ENCODE assay signal across 8 cellular contexts in genomic region chr20:33663161-33664084, GRCh38. TPM values are rescaled to one million over a fixed set of nuclear protein-coding genes. Genes with fewer than 3 reads are reported as not detected.
DNase-seq lines count a peak whose midpoint lies in the region; ATAC-seq, FAIRE-seq and TF ChIP-seq lines count a peak whose summit lies in the region.

No MANE protein-coding gene starts in this region.

- H2AFZ ChIP-seq in ACC112 (ENCODE audit: low read length, unreplicated experiment) (peak overlapping the region; percentile 63), OCI-LY3 (ENCODE audit: low read depth, low read length) (peak overlapping the region; percentile 77), endothelial cell of umbilical vein (ENCODE audit: low read depth, low read length) (peak overlapping the region; percentile 84)

- TF ChIP-seq CTCF in OCI-LY3 (IDR thresholded peaks at IDR 0.05; ENCODE audit: low read depth, low read length): no peak
- no peak for TF ChIP-seq CTCF in endothelial cell of umbilical vein (IDR thresholded peaks at IDR 0.05; ENCODE audit: extremely low read depth in 1 of 2, insufficient read depth in 1 of 2, low read depth in 1 of 2, low read length in 2 of 2)

- H3K27me3 ChIP-seq in ACC112 (ENCODE audit: insufficient read depth, low read length) (no peaks in the 10 kb centered on the region), OCI-LY3 (ENCODE audit: low read depth, low read length) (no peaks in the 10 kb centered on the region), endothelial cell of umbilical vein (ENCODE audit: control insufficient read depth in 2 of 2, insufficient read depth in 2 of 2, low read length in 2 of 2) (no peaks in the 10 kb centered on the region)

- H3K4me1 ChIP-seq in ACC112 (ENCODE audit: control insufficient read depth, insufficient read depth, low read length, unreplicated experiment) (peaks cover 22% of the 10 kb centered on the region), OCI-LY3 (ENCODE audit: low read length) (peaks cover 35% of the 10 kb centered on the region), endothelial cell of umbilical vein (ENCODE audit: control insufficient read depth, extremely low read depth, insufficient read depth, low read length) (peaks cover 23% of the 10 kb centered on the region)

- intact Hi-C loops in endothelial cell of umbilical vein (cut with micrococcal nuclease): loop anchor here (10.0 kb wide), 1 partner anchor 331 kb away; the partner anchor contains the start of gene RALY

- peak; percentile 37 for ATAC-seq in GM18868 (IDR thresholded peaks at IDR 0.05; ENCODE audit: unreplicated experiment)

- CTCF ChIA-PET in endothelial cell of umbilical vein (lab: Charles Lee): interaction anchor here (0.6 to 3.0 kb wide), 8 partner anchors 10 to 401 kb away, joined by 3 to 23 read pairs (median 5); partner anchors contain the start of gene SNTA1

- no peaks in the 10 kb centered on the region for H4K20me1 ChIP-seq in OCI-LY3 (ENCODE audit: insufficient read depth, low read length)
- no peaks in the 10 kb centered on the region for H4K20me1 ChIP-seq in endothelial cell of umbilical vein (replicated peaks; ENCODE audit: control insufficient read depth, extremely low read depth, insufficient read depth, low read length)

- H3K27ac ChIP-seq in ACC112 (ENCODE audit: low read depth, low read length) (peak overlapping the region; percentile 63), OCI-LY3 (ENCODE audit: low read length) (peak overlapping the region; percentile 40), endothelial cell of umbilical vein (ENCODE audit: insufficient read depth, low read depth, low read length) (peak overlapping the region; percentile 56)

- H3K36me3 ChIP-seq in ACC112 (ENCODE audit: insufficient read depth, low read length) (no peaks in the 10 kb centered on the region), OCI-LY3 (replicated peaks; ENCODE audit: low read depth, low read length) (peaks cover under 1% of the 10 kb centered on the region), endothelial cell of umbilical vein (ENCODE audit: control insufficient read depth in 2 of 2, extremely low read depth in 1 of 2, insufficient read depth in 2 of 2, low read length in 2 of 2) (no peaks in the 10 kb centered on the region)

- TF ChIP-seq POLR2A in endothelial cell of umbilical vein (IDR thresholded peaks at IDR 0.05; ENCODE audit: low read depth, low read length): peak; percentile 79

- H3K4me2 ChIP-seq in OCI-LY3 (ENCODE audit: low read length): peak overlapping the region; percentile 93
- H3K4me2 ChIP-seq in endothelial cell of umbilical vein (ENCODE audit: insufficient read depth, low read length): peak overlapping the region; percentile 86

- H3K9me3 ChIP-seq in OCI-LY3 (ENCODE audit: insufficient read depth, low read length) (no peaks in the 10 kb centered on the region), endothelial cell of umbilical vein (replicated peaks; ENCODE audit: control insufficient read depth, insufficient read depth, low read length) (no peaks in the 10 kb centered on the region)

- H3K9me1 ChIP-seq in endothelial cell of umbilical vein (replicated peaks; ENCODE audit: control insufficient read depth, extremely low read depth, insufficient read depth, low read length): no peaks in the 10 kb centered on the region

- TSS peak; percentile 40 for BruUV-seq in endothelial cell of umbilical vein (replicated peaks; lab: Mats Ljungman, UMichigan)

- peak; percentile 70 for FAIRE-seq in endothelial cell of umbilical vein (lab: Jason Lieb, UNC)

- dilution Hi-C loops in endothelial cell of umbilical vein (cut with MboI; ENCODE audit: extremely low pct_ligation_motif_present, low sequenced_read_pairs): no loop called here

- peak; percentile 84 for DNase-seq in HT-29 (ENCODE audit: low spot score)
- DNase-seq in activated CD8-positive, alpha-beta memory T cell treated with anti-CD3 and anti-CD28 coated beads, Interleukin-2, amount 50 U/mL, for 48 hours: peak; percentile 91
- DNase-seq in endothelial cell of umbilical vein (ENCODE audit: low read depth, low spot score): peak; percentile 43
- DNase-seq in midbrain (lab: John Stamatoyannopoulos, UW): peak; percentile 72
- peak; percentile 63 to 67 for DNase-seq in stimulated activated CD8-positive, alpha-beta memory T cell treated with anti-CD3 and anti-CD28 coated beads, Interleukin-2, amount 100 ng/mL, for 1 hour (ENCODE audit: low read depth in 2 of 2)

- H3K79me2 ChIP-seq in ACC112 (ENCODE audit: control insufficient read depth, insufficient read depth, low read length, unreplicated experiment): no peaks in the 10 kb centered on the region
- H3K79me2 ChIP-seq in OCI-LY3 (ENCODE audit: low read length): no peaks in the 10 kb centered on the region
- H3K79me2 ChIP-seq in endothelial cell of umbilical vein (ENCODE audit: control insufficient read depth, insufficient read depth, low read length): no peaks in the 10 kb centered on the region

- POLR2A ChIA-PET in endothelial cell of umbilical vein (lab: Charles Lee): no interaction called here

- H3K9ac ChIP-seq in OCI-LY3 (ENCODE audit: low read length) (peak overlapping the region; percentile 80), endothelial cell of umbilical vein (replicated peaks; ENCODE audit: extremely low read depth, insufficient read depth, low read length) (peak overlapping the region; percentile 59)

- H3K4me3 ChIP-seq in ACC112 (ENCODE audit: low read depth, low read length) (peak overlapping the region; percentile 93), OCI-LY3 (ENCODE audit: low read length) (peak overlapping the region; percentile 84), endothelial cell of umbilical vein (replicated peaks in 1 of 3; ENCODE audit: insufficient read depth in 1 of 3, low read depth in 1 of 3, low read length in 3 of 3) (peak overlapping the region; percentile 56 to 75 (median 59))

TF ChIP-seq in endothelial cell of umbilical vein, 7 proteins besides CTCF, POLR2A, EP300 and RAD21 (continues in another document):
- peak; percentile 95 for TF ChIP-seq POLR2AphosphoS5 (IDR thresholded peaks at IDR 0.05; ENCODE audit: insufficient read depth, low read depth, low read length)
- no peak for TF ChIP-seq GATA2 (IDR thresholded peaks at IDR 0.05; ENCODE audit: insufficient read depth, insufficient read length, low read depth, low read length)
- no peak for TF ChIP-seq MYC (IDR thresholded peaks at IDR 0.05; ENCODE audit: low read depth, low read length)

RNA-seq across cellular contexts. Expression of gene C20orf144, which starts 1.3 kb away (rescaled TPM):
- total RNA-seq in HT-29 (2014; rRNA removed; shearing (Covaris generic)): 0.15 TPM in 1 of 2 replicates, not detected in the other
- not detected in 2 replicates for total RNA-seq in endothelial cell of umbilical vein
- 0.05 TPM in 1 of 2 replicates, not detected in the other for polyA plus RNA-seq in endothelial cell of umbilical vein
- 0.03 and 0.05 TPM in 2 replicates for polyA plus RNA-seq in endothelial cell of umbilical vein (2011; cell fraction: cytosol; rRNA removed)
- not detected in 2 replicates for polyA plus RNA-seq in endothelial cell of umbilical vein (2011; cell fraction: nucleus; rRNA removed)
- polyA plus RNA-seq in endothelial cell of umbilical vein (2012): 0.14 and 0.21 TPM in 2 replicates
- not detected in 2 replicates for polyA minus RNA-seq in endothelial cell of umbilical vein
- polyA minus RNA-seq in endothelial cell of umbilical vein (2011; cell fraction: cytosol; rRNA and poly(A)+ RNA removed): not detected
- not detected in 2 replicates for polyA minus RNA-seq in endothelial cell of umbilical vein (2011; cell fraction: nucleus; rRNA and poly(A)+ RNA removed)

RNA-seq across cellular contexts. Expression of gene ACTL10, which starts 3.3 kb away (rescaled TPM):
- 16.5 and 18.5 TPM in 2 replicates for total RNA-seq in HT-29 (2014; rRNA removed; shearing (Covaris generic))
- total RNA-seq in endothelial cell of umbilical vein: 0.62 and 1.4 TPM in 2 replicates
- polyA plus RNA-seq in endothelial cell of umbilical vein: 0.92 and 1.0 TPM in 2 replicates
- polyA plus RNA-seq in endothelial cell of umbilical vein (2011; cell fraction: cytosol; rRNA removed): 0.32 and 0.71 TPM in 2 replicates
- 0.22 and 0.25 TPM in 2 replicates for polyA plus RNA-seq in endothelial cell of umbilical vein (2011; cell fraction: nucleus; rRNA removed)
- polyA plus RNA-seq in endothelial cell of umbilical vein (2012): 1.2 and 1.3 TPM in 2 replicates
- 0.34 and 0.51 TPM in 2 replicates for polyA minus RNA-seq in endothelial cell of umbilical vein
- polyA minus RNA-seq in endothelial cell of umbilical vein (2011; cell fraction: cytosol; rRNA and poly(A)+ RNA removed): 4.5 TPM
- 0.48 and 1.0 TPM in 2 replicates for polyA minus RNA-seq in endothelial cell of umbilical vein (2011; cell fraction: nucleus; rRNA and poly(A)+ RNA removed)

RNA-seq across cellular contexts. Expression of gene NECAB3, which starts 10.8 kb away (rescaled TPM):
- 63.5 and 65.9 TPM in 2 replicates for total RNA-seq in HT-29 (2014; rRNA removed; shearing (Covaris generic))
- 18.1 and 20.2 TPM in 2 replicates for total RNA-seq in endothelial cell of umbilical vein
- polyA plus RNA-seq in endothelial cell of umbilical vein: 22.4 and 34.2 TPM in 2 replicates
- 11.9 and 17.5 TPM in 2 replicates for polyA plus RNA-seq in endothelial cell of umbilical vein (2011; cell fraction: cytosol; rRNA removed)
- polyA plus RNA-seq in endothelial cell of umbilical vein (2011; cell fraction: nucleus; rRNA removed): 53.5 and 74.7 TPM in 2 replicates
- polyA plus RNA-seq in endothelial cell of umbilical vein (2012): 13.7 and 19.6 TPM in 2 replicates
- polyA minus RNA-seq in endothelial cell of umbilical vein: 11.4 and 22.0 TPM in 2 replicates
- 46.7 TPM for polyA minus RNA-seq in endothelial cell of umbilical vein (2011; cell fraction: cytosol; rRNA and poly(A)+ RNA removed)
- polyA minus RNA-seq in endothelial cell of umbilical vein (2011; cell fraction: nucleus; rRNA and poly(A)+ RNA removed): 16.0 and 18.5 TPM in 2 replicates

RNA-seq across cellular contexts. Expression of gene E2F1, which starts 22.8 kb away (rescaled TPM):
- 86.2 and 98.9 TPM in 2 replicates for total RNA-seq in HT-29 (2014; rRNA removed; shearing (Covaris generic))
- total RNA-seq in endothelial cell of umbilical vein: 27.0 and 29.6 TPM in 2 replicates
- 20.7 and 22.3 TPM in 2 replicates for polyA plus RNA-seq in endothelial cell of umbilical vein
- 15.9 and 17.8 TPM in 2 replicates for polyA plus RNA-seq in endothelial cell of umbilical vein (2011; cell fraction: cytosol; rRNA removed)
- polyA plus RNA-seq in endothelial cell of umbilical vein (2011; cell fraction: nucleus; rRNA removed): 27.0 and 30.5 TPM in 2 replicates
- 12.3 and 15.7 TPM in 2 replicates for polyA plus RNA-seq in endothelial cell of umbilical vein (2012)
- polyA minus RNA-seq in endothelial cell of umbilical vein: 13.4 and 15.0 TPM in 2 replicates
- 34.7 TPM for polyA minus RNA-seq in endothelial cell of umbilical vein (2011; cell fraction: cytosol; rRNA and poly(A)+ RNA removed)
- polyA minus RNA-seq in endothelial cell of umbilical vein (2011; cell fraction: nucleus; rRNA and poly(A)+ RNA removed): 6.3 and 6.5 TPM in 2 replicates

RNA-seq across cellular contexts. Expression of gene PXMP4, which starts 56.7 kb away (rescaled TPM):
- 14.5 and 28.1 TPM in 2 replicates for total RNA-seq in HT-29 (2014; rRNA removed; shearing (Covaris generic))
- total RNA-seq in endothelial cell of umbilical vein: 6.9 and 8.1 TPM in 2 replicates
- polyA plus RNA-seq in endothelial cell of umbilical vein: 8.0 and 8.5 TPM in 2 replicates
- 4.9 and 5.9 TPM in 2 replicates for polyA plus RNA-seq in endothelial cell of umbilical vein (2011; cell fraction: cytosol; rRNA removed)
- 2.2 and 2.4 TPM in 2 replicates for polyA plus RNA-seq in endothelial cell of umbilical vein (2011; cell fraction: nucleus; rRNA removed)
- 5.6 and 5.9 TPM in 2 replicates for polyA plus RNA-seq in endothelial cell of umbilical vein (2012)
- 5.5 and 5.7 TPM in 2 replicates for polyA minus RNA-seq in endothelial cell of umbilical vein
- 6.0 TPM for polyA minus RNA-seq in endothelial cell of umbilical vein (2011; cell fraction: cytosol; rRNA and poly(A)+ RNA removed)
- polyA minus RNA-seq in endothelial cell of umbilical vein (2011; cell fraction: nucleus; rRNA and poly(A)+ RNA removed): 0.72 and 1.3 TPM in 2 replicates

Comparison
In these comparisons a context has a peak if more than half of its experiments do, and no peak if none do; other contexts are left out.
1. Peak in every context shown above with its lines: DNase-seq, ATAC-seq, H3K4me3 ChIP-seq and H3K27ac ChIP-seq.